Comparison of ENCODE assay signal across 1 cellular context in the genomic region with DNA sequence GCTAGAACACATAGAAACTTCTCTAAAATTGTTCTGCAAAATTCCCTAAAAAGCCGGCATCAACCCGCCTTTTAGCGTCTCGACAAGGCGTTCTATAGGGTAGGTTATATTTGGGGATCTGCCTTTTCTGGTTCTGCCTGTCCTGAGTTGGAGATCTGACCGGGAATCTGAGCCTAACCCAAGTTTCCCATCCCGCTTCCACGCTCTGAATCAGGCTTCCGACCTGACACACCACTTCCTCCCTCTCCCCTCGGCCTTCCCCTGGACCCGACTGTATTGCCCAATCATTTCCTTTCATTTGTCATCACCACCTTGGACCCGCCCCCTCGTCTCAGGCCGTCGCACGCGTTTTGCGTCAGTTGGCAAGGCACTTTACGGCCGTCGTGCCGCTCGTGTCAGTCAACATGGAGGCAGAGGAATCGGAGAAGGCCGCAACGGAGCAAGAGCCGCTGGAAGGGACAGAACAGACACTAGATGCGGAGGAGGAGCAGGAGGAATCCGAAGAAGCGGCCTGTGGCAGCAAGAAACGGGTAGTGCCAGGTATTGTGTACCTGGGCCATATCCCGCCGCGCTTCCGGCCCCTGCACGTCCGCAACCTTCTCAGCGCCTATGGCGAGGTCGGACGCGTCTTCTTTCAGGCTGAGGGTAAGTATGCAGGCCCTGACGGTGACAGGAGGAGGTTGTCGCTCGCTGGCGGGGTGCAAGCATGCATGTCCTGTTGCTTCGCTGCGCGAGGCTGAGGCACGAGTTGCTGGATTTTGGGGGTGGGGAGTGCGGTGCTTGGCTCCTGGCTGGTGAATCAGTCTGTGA.
TF ChIP-seq lines count a peak whose summit lies in the region.

A gene (plus strand): TSS at position 375 of the 810 bp plus-strand sequence. CDS start 30 bp downstream, at position 405.

TF ChIP-seq in HepG2, 621 proteins besides CTCF, POLR2A, EP300 and RAD21 (continued from another document and continues in another):
- TF ChIP-seq, protein P1, sequence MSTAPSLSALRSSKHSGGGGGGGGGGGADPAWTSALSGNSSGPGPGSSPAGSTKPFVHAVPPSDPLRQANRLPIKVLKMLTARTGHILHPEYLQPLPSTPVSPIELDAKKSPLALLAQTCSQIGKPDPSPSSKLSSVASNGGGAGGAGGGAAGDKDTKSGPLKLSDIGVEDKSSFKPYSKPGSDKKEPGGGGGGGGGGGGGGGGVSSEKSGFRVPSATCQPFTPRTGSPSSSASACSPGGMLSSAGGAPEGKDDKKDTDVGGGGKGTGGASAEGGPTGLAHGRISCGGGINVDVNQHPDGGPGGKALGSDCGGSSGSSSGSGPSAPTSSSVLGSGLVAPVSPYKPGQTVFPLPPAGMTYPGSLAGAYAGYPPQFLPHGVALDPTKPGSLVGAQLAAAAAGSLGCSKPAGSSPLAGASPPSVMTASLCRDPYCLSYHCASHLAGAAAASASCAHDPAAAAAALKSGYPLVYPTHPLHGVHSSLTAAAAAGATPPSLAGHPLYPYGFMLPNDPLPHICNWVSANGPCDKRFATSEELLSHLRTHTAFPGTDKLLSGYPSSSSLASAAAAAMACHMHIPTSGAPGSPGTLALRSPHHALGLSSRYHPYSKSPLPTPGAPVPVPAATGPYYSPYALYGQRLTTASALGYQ (CRISPR knock-in tag; IDR thresholded peaks at IDR 0.05), result no peak; the same call in 1 of the 2 replicates
- TF ChIP-seq HES4 (CRISPR knock-in tag; IDR thresholded peaks at IDR 0.05; ENCODE audit: borderline replicate concordance) (peak; percentile 90), ZNF772 (CRISPR knock-in tag; IDR thresholded peaks at IDR 0.05) (peak; percentile 84), ZNF354B (CRISPR knock-in tag; IDR thresholded peaks at IDR 0.05) (no peak), KMT2A (CRISPR knock-in tag; IDR thresholded peaks at IDR 0.05) (peak; percentile 98), ZNF572 (CRISPR knock-in tag; IDR thresholded peaks at IDR 0.05) (peak; percentile 87; the same call in 1 of the 2 replicates), KAT8 (CRISPR knock-in tag; IDR thresholded peaks at IDR 0.05) (peak; percentile 100), ATM (IDR thresholded peaks at IDR 0.05; ENCODE audit: borderline replicate concordance) (no peak), ZNF788 (CRISPR knock-in tag; IDR thresholded peaks at IDR 0.05; ENCODE audit: borderline replicate concordance) (peak; percentile 99), ATRX (CRISPR knock-in tag; IDR thresholded peaks at IDR 0.05; ENCODE audit: borderline replicate concordance) (no peak), ZNF616 (CRISPR knock-in tag; IDR thresholded peaks at IDR 0.05; ENCODE audit: low read depth) (peak; percentile 76; the same call in 1 of the 2 replicates), RBFOX2 (IDR thresholded peaks at IDR 0.05; ENCODE audit: low read depth, low read length) (peak; percentile 82), PPARG (CRISPR knock-in tag; conservative IDR thresholded peaks at IDR 0.05) (peak; percentile 50; the same call in 1 of the 2 replicates), BRD4 (CRISPR knock-in tag; IDR thresholded peaks at IDR 0.05) (peak; percentile 93), ATF1 (CRISPR knock-in tag; IDR thresholded peaks at IDR 0.05) (peak; percentile 100), HOXA7 (CRISPR knock-in tag; IDR thresholded peaks at IDR 0.05) (peak; percentile 86; the same call in 1 of the 2 replicates), ZZZ3 (CRISPR knock-in tag; IDR thresholded peaks at IDR 0.05; ENCODE audit: borderline replicate concordance) (peak; percentile 98; the same call in 1 of the 2 replicates), ZNF329 (CRISPR knock-in tag; IDR thresholded peaks at IDR 0.05; ENCODE audit: low read depth) (peak; percentile 77; the same call in 1 of the 2 replicates)
- TF ChIP-seq, protein P2, sequence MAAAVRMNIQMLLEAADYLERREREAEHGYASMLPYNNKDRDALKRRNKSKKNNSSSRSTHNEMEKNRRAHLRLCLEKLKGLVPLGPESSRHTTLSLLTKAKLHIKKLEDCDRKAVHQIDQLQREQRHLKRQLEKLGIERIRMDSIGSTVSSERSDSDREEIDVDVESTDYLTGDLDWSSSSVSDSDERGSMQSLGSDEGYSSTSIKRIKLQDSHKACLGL (CRISPR knock-in tag; IDR thresholded peaks at IDR 0.05), result peak; percentile 64
- TF ChIP-seq, protein P3, sequence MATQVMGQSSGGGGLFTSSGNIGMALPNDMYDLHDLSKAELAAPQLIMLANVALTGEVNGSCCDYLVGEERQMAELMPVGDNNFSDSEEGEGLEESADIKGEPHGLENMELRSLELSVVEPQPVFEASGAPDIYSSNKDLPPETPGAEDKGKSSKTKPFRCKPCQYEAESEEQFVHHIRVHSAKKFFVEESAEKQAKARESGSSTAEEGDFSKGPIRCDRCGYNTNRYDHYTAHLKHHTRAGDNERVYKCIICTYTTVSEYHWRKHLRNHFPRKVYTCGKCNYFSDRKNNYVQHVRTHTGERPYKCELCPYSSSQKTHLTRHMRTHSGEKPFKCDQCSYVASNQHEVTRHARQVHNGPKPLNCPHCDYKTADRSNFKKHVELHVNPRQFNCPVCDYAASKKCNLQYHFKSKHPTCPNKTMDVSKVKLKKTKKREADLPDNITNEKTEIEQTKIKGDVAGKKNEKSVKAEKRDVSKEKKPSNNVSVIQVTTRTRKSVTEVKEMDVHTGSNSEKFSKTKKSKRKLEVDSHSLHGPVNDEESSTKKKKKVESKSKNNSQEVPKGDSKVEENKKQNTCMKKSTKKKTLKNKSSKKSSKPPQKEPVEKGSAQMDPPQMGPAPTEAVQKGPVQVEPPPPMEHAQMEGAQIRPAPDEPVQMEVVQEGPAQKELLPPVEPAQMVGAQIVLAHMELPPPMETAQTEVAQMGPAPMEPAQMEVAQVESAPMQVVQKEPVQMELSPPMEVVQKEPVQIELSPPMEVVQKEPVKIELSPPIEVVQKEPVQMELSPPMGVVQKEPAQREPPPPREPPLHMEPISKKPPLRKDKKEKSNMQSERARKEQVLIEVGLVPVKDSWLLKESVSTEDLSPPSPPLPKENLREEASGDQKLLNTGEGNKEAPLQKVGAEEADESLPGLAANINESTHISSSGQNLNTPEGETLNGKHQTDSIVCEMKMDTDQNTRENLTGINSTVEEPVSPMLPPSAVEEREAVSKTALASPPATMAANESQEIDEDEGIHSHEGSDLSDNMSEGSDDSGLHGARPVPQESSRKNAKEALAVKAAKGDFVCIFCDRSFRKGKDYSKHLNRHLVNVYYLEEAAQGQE (IDR thresholded peaks at IDR 0.05; ENCODE audit: borderline replicate concordance in 1 of 2, low read depth in 1 of 2, low read length in 2 of 2), result peak in 1 of 2 experiments; percentile 54; a peak in 1 of 4 replicates
- TF ChIP-seq, protein P4, sequence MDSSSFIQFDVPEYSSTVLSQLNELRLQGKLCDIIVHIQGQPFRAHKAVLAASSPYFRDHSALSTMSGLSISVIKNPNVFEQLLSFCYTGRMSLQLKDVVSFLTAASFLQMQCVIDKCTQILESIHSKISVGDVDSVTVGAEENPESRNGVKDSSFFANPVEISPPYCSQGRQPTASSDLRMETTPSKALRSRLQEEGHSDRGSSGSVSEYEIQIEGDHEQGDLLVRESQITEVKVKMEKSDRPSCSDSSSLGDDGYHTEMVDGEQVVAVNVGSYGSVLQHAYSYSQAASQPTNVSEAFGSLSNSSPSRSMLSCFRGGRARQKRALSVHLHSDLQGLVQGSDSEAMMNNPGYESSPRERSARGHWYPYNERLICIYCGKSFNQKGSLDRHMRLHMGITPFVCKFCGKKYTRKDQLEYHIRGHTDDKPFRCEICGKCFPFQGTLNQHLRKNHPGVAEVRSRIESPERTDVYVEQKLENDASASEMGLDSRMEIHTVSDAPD (CRISPR knock-in tag; IDR thresholded peaks at IDR 0.05), result peak; percentile 61; the same call in 1 of the 2 replicates
- TF ChIP-seq, protein P5, sequence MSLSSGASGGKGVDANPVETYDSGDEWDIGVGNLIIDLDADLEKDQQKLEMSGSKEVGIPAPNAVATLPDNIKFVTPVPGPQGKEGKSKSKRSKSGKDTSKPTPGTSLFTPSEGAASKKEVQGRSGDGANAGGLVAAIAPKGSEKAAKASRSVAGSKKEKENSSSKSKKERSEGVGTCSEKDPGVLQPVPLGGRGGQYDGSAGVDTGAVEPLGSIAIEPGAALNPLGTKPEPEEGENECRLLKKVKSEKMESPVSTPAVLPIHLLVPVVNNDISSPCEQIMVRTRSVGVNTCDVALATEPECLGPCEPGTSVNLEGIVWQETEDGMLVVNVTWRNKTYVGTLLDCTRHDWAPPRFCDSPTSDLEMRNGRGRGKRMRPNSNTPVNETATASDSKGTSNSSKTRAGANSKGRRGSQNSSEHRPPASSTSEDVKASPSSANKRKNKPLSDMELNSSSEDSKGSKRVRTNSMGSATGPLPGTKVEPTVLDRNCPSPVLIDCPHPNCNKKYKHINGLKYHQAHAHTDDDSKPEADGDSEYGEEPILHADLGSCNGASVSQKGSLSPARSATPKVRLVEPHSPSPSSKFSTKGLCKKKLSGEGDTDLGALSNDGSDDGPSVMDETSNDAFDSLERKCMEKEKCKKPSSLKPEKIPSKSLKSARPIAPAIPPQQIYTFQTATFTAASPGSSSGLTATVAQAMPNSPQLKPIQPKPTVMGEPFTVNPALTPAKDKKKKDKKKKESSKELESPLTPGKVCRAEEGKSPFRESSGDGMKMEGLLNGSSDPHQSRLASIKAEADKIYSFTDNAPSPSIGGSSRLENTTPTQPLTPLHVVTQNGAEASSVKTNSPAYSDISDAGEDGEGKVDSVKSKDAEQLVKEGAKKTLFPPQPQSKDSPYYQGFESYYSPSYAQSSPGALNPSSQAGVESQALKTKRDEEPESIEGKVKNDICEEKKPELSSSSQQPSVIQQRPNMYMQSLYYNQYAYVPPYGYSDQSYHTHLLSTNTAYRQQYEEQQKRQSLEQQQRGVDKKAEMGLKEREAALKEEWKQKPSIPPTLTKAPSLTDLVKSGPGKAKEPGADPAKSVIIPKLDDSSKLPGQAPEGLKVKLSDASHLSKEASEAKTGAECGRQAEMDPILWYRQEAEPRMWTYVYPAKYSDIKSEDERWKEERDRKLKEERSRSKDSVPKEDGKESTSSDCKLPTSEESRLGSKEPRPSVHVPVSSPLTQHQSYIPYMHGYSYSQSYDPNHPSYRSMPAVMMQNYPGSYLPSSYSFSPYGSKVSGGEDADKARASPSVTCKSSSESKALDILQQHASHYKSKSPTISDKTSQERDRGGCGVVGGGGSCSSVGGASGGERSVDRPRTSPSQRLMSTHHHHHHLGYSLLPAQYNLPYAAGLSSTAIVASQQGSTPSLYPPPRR (CRISPR knock-in tag; IDR thresholded peaks at IDR 0.05; ENCODE audit: borderline replicate concordance), result peak; percentile 71
- TF ChIP-seq, protein P6, sequence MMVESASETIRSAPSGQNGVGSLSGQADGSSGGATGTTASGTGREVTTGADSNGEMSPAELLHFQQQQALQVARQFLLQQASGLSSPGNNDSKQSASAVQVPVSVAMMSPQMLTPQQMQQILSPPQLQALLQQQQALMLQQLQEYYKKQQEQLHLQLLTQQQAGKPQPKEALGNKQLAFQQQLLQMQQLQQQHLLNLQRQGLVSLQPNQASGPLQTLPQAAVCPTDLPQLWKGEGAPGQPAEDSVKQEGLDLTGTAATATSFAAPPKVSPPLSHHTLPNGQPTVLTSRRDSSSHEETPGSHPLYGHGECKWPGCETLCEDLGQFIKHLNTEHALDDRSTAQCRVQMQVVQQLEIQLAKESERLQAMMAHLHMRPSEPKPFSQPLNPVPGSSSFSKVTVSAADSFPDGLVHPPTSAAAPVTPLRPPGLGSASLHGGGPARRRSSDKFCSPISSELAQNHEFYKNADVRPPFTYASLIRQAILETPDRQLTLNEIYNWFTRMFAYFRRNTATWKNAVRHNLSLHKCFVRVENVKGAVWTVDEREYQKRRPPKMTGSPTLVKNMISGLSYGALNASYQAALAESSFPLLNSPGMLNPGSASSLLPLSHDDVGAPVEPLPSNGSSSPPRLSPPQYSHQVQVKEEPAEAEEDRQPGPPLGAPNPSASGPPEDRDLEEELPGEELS (CRISPR knock-in tag; IDR thresholded peaks at IDR 0.05), result peak; percentile 82
- TF ChIP-seq, protein P7, sequence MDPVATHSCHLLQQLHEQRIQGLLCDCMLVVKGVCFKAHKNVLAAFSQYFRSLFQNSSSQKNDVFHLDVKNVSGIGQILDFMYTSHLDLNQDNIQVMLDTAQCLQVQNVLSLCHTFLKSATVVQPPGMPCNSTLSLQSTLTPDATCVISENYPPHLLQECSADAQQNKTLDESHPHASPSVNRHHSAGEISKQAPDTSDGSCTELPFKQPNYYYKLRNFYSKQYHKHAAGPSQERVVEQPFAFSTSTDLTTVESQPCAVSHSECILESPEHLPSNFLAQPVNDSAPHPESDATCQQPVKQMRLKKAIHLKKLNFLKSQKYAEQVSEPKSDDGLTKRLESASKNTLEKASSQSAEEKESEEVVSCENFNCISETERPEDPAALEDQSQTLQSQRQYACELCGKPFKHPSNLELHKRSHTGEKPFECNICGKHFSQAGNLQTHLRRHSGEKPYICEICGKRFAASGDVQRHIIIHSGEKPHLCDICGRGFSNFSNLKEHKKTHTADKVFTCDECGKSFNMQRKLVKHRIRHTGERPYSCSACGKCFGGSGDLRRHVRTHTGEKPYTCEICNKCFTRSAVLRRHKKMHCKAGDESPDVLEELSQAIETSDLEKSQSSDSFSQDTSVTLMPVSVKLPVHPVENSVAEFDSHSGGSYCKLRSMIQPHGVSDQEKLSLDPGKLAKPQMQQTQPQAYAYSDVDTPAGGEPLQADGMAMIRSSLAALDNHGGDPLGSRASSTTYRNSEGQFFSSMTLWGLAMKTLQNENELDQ (CRISPR knock-in tag; IDR thresholded peaks at IDR 0.05; ENCODE audit: borderline replicate concordance), result no peak; the same call in 1 of the 2 replicates
- TF ChIP-seq, protein P8, sequence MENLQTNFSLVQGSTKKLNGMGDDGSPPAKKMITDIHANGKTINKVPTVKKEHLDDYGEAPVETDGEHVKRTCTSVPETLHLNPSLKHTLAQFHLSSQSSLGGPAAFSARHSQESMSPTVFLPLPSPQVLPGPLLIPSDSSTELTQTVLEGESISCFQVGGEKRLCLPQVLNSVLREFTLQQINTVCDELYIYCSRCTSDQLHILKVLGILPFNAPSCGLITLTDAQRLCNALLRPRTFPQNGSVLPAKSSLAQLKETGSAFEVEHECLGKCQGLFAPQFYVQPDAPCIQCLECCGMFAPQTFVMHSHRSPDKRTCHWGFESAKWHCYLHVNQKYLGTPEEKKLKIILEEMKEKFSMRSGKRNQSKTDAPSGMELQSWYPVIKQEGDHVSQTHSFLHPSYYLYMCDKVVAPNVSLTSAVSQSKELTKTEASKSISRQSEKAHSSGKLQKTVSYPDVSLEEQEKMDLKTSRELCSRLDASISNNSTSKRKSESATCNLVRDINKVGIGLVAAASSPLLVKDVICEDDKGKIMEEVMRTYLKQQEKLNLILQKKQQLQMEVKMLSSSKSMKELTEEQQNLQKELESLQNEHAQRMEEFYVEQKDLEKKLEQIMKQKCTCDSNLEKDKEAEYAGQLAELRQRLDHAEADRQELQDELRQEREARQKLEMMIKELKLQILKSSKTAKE (CRISPR knock-in tag; IDR thresholded peaks at IDR 0.05; ENCODE audit: borderline replicate concordance), result peak; percentile 84
